10 cellular contexts compared by ENCODE assay signal in genomic region chr9:757246-757881, GRCh38.
DNase-seq lines count a peak whose midpoint lies in the region; ATAC-seq and TF ChIP-seq lines count a peak whose summit lies in the region.
"Had no signal": no experiment of that assay in that cellular context is flagged by ENCODE, and none has a peak within 500 bp of the region (broad histone marks: within the 10 kb centered on the region; RNA-seq: fewer than 3 reads in every experiment).

No MANE protein-coding gene starts in this region.

- intact Hi-C loops in ascending aorta (cut with DNase I), result no loop called here

- no peaks in the 10 kb centered on the region for H3K9me2 ChIP-seq in MM.1S (replicated peaks; ENCODE audit: insufficient read depth, low read length)

- H3K79me2 ChIP-seq in MM.1S (ENCODE audit: low read length), result no peaks in the 10 kb centered on the region

- peaks cover 5% of the 10 kb centered on the region; the same call in 1 of the 2 replicates for H3K4me1 ChIP-seq in MM.1S (ENCODE audit: low read length)
- peaks cover 0 to 21% of the 10 kb centered on the region in 2 donors for H3K4me1 ChIP-seq in ascending aorta
- H3K4me1 ChIP-seq in thoracic aorta (ENCODE audit: control insufficient read depth in 1 of 2, low read depth in 2 of 2), result peaks cover 4 to 54% of the 10 kb centered on the region in 2 donors

- DNase-seq in NCI-H1092 treated with DMSO at 0.1 percent for 48 hours (lab: John Stamatoyannopoulos, UW) (peak; percentile 24), NCI-H1092 (lab: John Stamatoyannopoulos, UW) (no peak), MM.1S (peak; percentile 30), ascending aorta (ENCODE audit: low spot score in 2 of 2) (peak in 1 of 2 donors; percentile 64), iPS-NIHi11 (ENCODE audit: low spot score) (peak; percentile 89), thoracic aorta (ENCODE audit: low spot score) (no peak)
- DNase-seq: activated B cell treated with CpG ODN at 0.5 μM for 24 hours had no signal

- TF ChIP-seq CTCF in MM.1S (IDR thresholded peaks at IDR 0.05; ENCODE audit: low read length), result peak; percentile 33
- TF ChIP-seq CTCF in ascending aorta (IDR thresholded peaks at IDR 0.05), result peak; percentile 32 to 52 (median 44)
- peak; percentile 51 for TF ChIP-seq CTCF in thoracic aorta (IDR thresholded peaks at IDR 0.05)

- H3K9me3 ChIP-seq in MM.1S (replicated peaks; ENCODE audit: insufficient read depth, low read length), result no peaks in the 10 kb centered on the region
- no peaks in the 10 kb centered on the region for H3K9me3 ChIP-seq in ascending aorta
- H3K9me3 ChIP-seq in thoracic aorta, result no peaks in the 10 kb centered on the region
- H3K9me3 ChIP-seq: BLaER1 had no signal

- no peak overlapping the region for H3K4me2 ChIP-seq in MM.1S (ENCODE audit: low read depth, low read length)
- H3K4me2 ChIP-seq: BLaER1 had no signal

- H3K4me3 ChIP-seq in MM.1S (ENCODE audit: low read length), result no peak overlapping the region
- H3K4me3 ChIP-seq in ascending aorta, result no peak overlapping the region
- no peak overlapping the region for H3K4me3 ChIP-seq in thoracic aorta
- H3K4me3 ChIP-seq: BLaER1 had no signal

- H3K36me3 ChIP-seq in MM.1S (replicated peaks; ENCODE audit: insufficient read depth, low read length), result no peaks in the 10 kb centered on the region
- peaks cover 4 to 6% of the 10 kb centered on the region in 2 donors for H3K36me3 ChIP-seq in ascending aorta
- no peaks in the 10 kb centered on the region for H3K36me3 ChIP-seq in thoracic aorta
- H3K36me3 ChIP-seq: BLaER1 had no signal

- H3K9ac ChIP-seq in MM.1S (ENCODE audit: low read length), result no peak overlapping the region
- H3K9ac ChIP-seq: BLaER1 had no signal

- H4K20me1 ChIP-seq in MM.1S (ENCODE audit: insufficient read depth, low read length), result no peaks in the 10 kb centered on the region
- H4K20me1 ChIP-seq: BLaER1 had no signal

- H3K27me3 ChIP-seq in MM.1S (replicated peaks; ENCODE audit: insufficient read depth, low read length) (no peaks in the 10 kb centered on the region), ascending aorta (no peaks in the 10 kb centered on the region), thoracic aorta (replicated peaks; ENCODE audit: insufficient read depth) (no peaks in the 10 kb centered on the region)
- H3K27me3 ChIP-seq: BLaER1 had no signal

- no peak overlapping the region for H2AFZ ChIP-seq in MM.1S (ENCODE audit: low read length)

- ATAC-seq in thoracic aorta (ENCODE audit: insufficient number of reproducible peaks, low FRiP score, low read depth) (no peak), GM21529 (IDR thresholded peaks at IDR 0.05; ENCODE audit: unreplicated experiment) (no peak), HG03460 (IDR thresholded peaks at IDR 0.05; ENCODE audit: unreplicated experiment) (no peak)

- H3F3A ChIP-seq in MM.1S (ENCODE audit: insufficient read depth, low read length), result no peaks in the 10 kb centered on the region

- H3K27ac ChIP-seq in MM.1S (ENCODE audit: low read length) (no peak overlapping the region), ascending aorta (peak overlapping the region; percentile 3 to 46), thoracic aorta (peak overlapping the region in 1 of 2 donors; percentile 46)
- H3K27ac ChIP-seq: BLaER1 had no signal

Comparison
In these comparisons a context has a peak if more than half of its experiments do, and no peak if none do; other contexts are left out.
1. DNase-seq: peak in NCI-H1092 treated with DMSO at 0.1 percent for 48 hours (single experiment), MM.1S (single experiment) and iPS-NIHi11 (single experiment); none in NCI-H1092 (single experiment) and thoracic aorta (single experiment).
2. Peak in every context shown above with its lines, with median percentiles within 50 percentile points of each other: CTCF ChIP-seq.